14 cellular contexts compared by ENCODE assay signal in the genomic region with DNA sequence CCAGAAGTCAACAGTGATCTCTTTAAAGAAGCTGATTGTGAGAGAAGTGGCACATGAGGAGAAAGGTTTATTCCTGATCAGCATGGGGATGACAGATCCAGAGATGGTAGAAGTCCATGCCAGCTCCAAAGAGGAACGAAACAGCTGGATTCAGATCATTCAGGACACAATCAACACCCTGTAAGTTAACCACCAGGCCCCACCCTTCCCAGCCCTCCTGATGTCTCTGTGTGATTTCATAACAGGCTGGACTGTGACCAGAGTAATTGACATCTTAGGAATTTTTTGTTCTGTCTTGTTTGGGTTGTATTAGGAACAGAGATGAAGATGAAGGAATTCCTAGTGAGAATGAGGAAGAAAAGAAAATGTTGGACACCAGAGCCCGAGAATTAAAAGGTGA.
DNase-seq lines count a peak whose midpoint lies in the region; ATAC-seq and TF ChIP-seq lines count a peak whose summit lies in the region.
"Had no signal": no experiment of that assay in that cellular context is flagged by ENCODE, and none has a peak within 500 bp of the region (broad histone marks: within the 10 kb centered on the region; RNA-seq: fewer than 3 reads in every experiment).

No MANE protein-coding gene starts in this region.

- no peaks in the 10 kb centered on the region for H3K79me2 ChIP-seq in smooth muscle cell (ENCODE audit: low read depth)

- H3K36me3 ChIP-seq in breast epithelium (peaks cover 4% of the 10 kb centered on the region), smooth muscle cell (ENCODE audit: low read depth) (peaks cover 21% of the 10 kb centered on the region)

- H3K4me3 ChIP-seq in breast epithelium, result no peak overlapping the region
- no peak overlapping the region for H3K4me3 ChIP-seq in smooth muscle cell

- intact Hi-C loops in breast epithelium (cut with DNase I; ENCODE audit: low total_unique reads) (no loop called here), posterior cingulate gyrus (cut with DNase I) (no loop called here)

- no peak for ATAC-seq in HG02642 (IDR thresholded peaks at IDR 0.05; ENCODE audit: poor library complexity, unreplicated experiment)

- H3F3A ChIP-seq in smooth muscle cell (ENCODE audit: low read depth), result peaks cover 10% of the 10 kb centered on the region

- H3K9me3 ChIP-seq in breast epithelium (no peaks in the 10 kb centered on the region), smooth muscle cell (replicated peaks; ENCODE audit: low read depth) (no peaks in the 10 kb centered on the region)
- H3K9me3 ChIP-seq: neutrophil had no signal

- H4K20me1 ChIP-seq in smooth muscle cell (ENCODE audit: low read depth), result no peaks in the 10 kb centered on the region

- no peak overlapping the region for H3K4me2 ChIP-seq in smooth muscle cell
- H3K4me2 ChIP-seq: KMS-11 had no signal

- H3K9ac ChIP-seq in smooth muscle cell (ENCODE audit: low read depth), result no peak overlapping the region
- H3K9ac ChIP-seq: KMS-11 had no signal

- WGBS in smooth muscle cell (ENCODE audit: low lambda C conversion rate), result 55% methylated on average over 2 of the region's 2 CpGs

- TF ChIP-seq POLR2A in breast epithelium (IDR thresholded peaks at IDR 0.05), result no peak

- H3K4me1 ChIP-seq in breast epithelium, result no peaks in the 10 kb centered on the region
- peaks cover 3% of the 10 kb centered on the region for H3K4me1 ChIP-seq in smooth muscle cell (ENCODE audit: low read depth)

- peak overlapping the region; percentile 68 to 81 for H3K27ac ChIP-seq in breast epithelium
- H3K27ac ChIP-seq in smooth muscle cell (ENCODE audit: low read depth), result peak overlapping the region; percentile 60
- H3K27ac ChIP-seq: KMS-11, neutrophil had no signal

- TF ChIP-seq CTCF in breast epithelium (IDR thresholded peaks at IDR 0.05) (no peak), smooth muscle cell (IDR thresholded peaks at IDR 0.05; ENCODE audit: borderline replicate concordance, insufficient read depth, poor library complexity, severe bottlenecking) (no peak)

- no peaks in the 10 kb centered on the region for H3K27me3 ChIP-seq in breast epithelium
- H3K27me3 ChIP-seq in smooth muscle cell (ENCODE audit: low read depth), result no peaks in the 10 kb centered on the region
- H3K27me3 ChIP-seq: neutrophil had no signal

- DNase-seq in GM04503 (ENCODE audit: low read depth), result peak; percentile 50
- no peak for DNase-seq in breast epithelium (ENCODE audit: low spot score in 2 of 2)
- peak; percentile 61 for DNase-seq in iris pigment epithelial cell (ENCODE audit: low read depth)
- DNase-seq in smooth muscle cell (lab: John Stamatoyannopoulos, UW; ENCODE audit: unreplicated experiment), result no peak
- no peak for DNase-seq in T-helper 2 cell
- DNase-seq in NCI-H187 (lab: John Stamatoyannopoulos, UW), result no peak
- no peak for DNase-seq in posterior cingulate gyrus
- DNase-seq: amygdala, COR-L47, NCI-H345, SHP77 had no signal

- H2AFZ ChIP-seq in smooth muscle cell (ENCODE audit: low read depth), result no peak overlapping the region

Comparison
In these comparisons a context has a peak if more than half of its experiments do, and no peak if none do; other contexts are left out.
1. DNase-seq: peak in GM04503 (single experiment) and iris pigment epithelial cell (single experiment); none in breast epithelium (0 of 2), smooth muscle cell (single experiment), T-helper 2 cell (0 of 5), NCI-H187 (0 of 2) and posterior cingulate gyrus (0 of 10).